In genomic region chr3:159886530-159886929, GRCh38 we compare ENCODE assay signal across 1 cellular context. TPM values are rescaled to one million over a fixed set of nuclear protein-coding genes. Genes with fewer than 3 reads are reported as not detected.
"Had no signal": no experiment of that assay in that cellular context is flagged by ENCODE, and none has a peak within 500 bp of the region (broad histone marks: within the 10 kb centered on the region; RNA-seq: fewer than 3 reads in every experiment).

No MANE protein-coding gene starts in this region.

RNA-seq across cellular contexts. Expression of gene SCHIP1, which starts 46.9 kb away (rescaled TPM):
- polyA plus RNA-seq: immature natural killer cell had no signal
